Comparison of ENCODE assay signal across 9 cellular contexts in genomic region chr11:2791521-2792375, GRCh38.
A peak's percentile ranks its signal among the peaks of the same experiment; 100 is the strongest.
DNase-seq lines count a peak whose midpoint lies in the region; ATAC-seq and TF ChIP-seq lines count a peak whose summit lies in the region.
"Had no signal": no experiment of that assay in that cellular context is flagged by ENCODE, and none has a peak within 500 bp of the region (broad histone marks: within the 10 kb centered on the region; RNA-seq: fewer than 3 reads in every experiment).

No MANE protein-coding gene starts in this region.

- H3K4me1 Mint-ChIP-seq in H9: peaks cover 11 to 18% of the 10 kb centered on the region in 2 experiments

- peak overlapping the region; percentile 57 for H3K18ac ChIP-seq in H9 (ENCODE audit: insufficient read length, low read depth, low read length)

- no peak overlapping the region for H2BK120ac ChIP-seq in H9 (ENCODE audit: low read depth, low read length, poor library complexity, severe bottlenecking)

- no CpG with 5 or more reads among the region's 71 CpGs for WGBS in H9 (ENCODE audit: extremely low coverage, insufficient read length, low lambda C conversion rate)

- peaks cover 81% of the 10 kb centered on the region for H3K27me3 Mint-ChIP-seq in H9 (ENCODE audit: low read depth)

- H3K14ac ChIP-seq in H9 (ENCODE audit: insufficient read depth, low read length): no peak overlapping the region; the same call in 1 of the 2 replicates

- no peaks in the 10 kb centered on the region for H4K20me1 ChIP-seq in H9 (ENCODE audit: control insufficient read depth, insufficient read depth, insufficient read length)

- no peaks in the 10 kb centered on the region for H3K23me2 ChIP-seq in H9 (ENCODE audit: insufficient read length, low read depth, low read length, poor library complexity, severe bottlenecking)

- H2AK5ac ChIP-seq in H9 (ENCODE audit: insufficient read length, low read length): no peak overlapping the region

- no peaks in the 10 kb centered on the region for H3K4me1 ChIP-seq in H9 (ENCODE audit: insufficient read depth, low read length)

- H3K4ac ChIP-seq in H9 (ENCODE audit: low read depth, low read length): no peak overlapping the region

- peaks cover 0 to 3% of the 10 kb centered on the region in 2 experiments; a peak in 3 of 5 replicates for H3K9me3 Mint-ChIP-seq in H9

- no peak overlapping the region for H2AFZ ChIP-seq in H9 (ENCODE audit: low read length)

- H2BK12ac ChIP-seq in H9 (ENCODE audit: insufficient read length, low read depth, low read length): no peak overlapping the region

- no peak overlapping the region for H4K91ac ChIP-seq in H9 (ENCODE audit: insufficient read length, low read depth, low read length)

- H3K79me1 ChIP-seq in H9 (ENCODE audit: insufficient read depth, low read depth, low read length, poor library complexity, severe bottlenecking): no peaks in the 10 kb centered on the region

- no peak overlapping the region for H3T11ph ChIP-seq in H9 (ENCODE audit: low read length)

- H3K27ac Mint-ChIP-seq in H9: no peak overlapping the region; a peak in 1 of 7 replicates

- no peak overlapping the region for H2BK5ac ChIP-seq in H9 (ENCODE audit: insufficient read length, low read length)

- no peak for TF ChIP-seq CTCF in H9 (conservative IDR thresholded peaks at IDR 0.05)

- H3K23ac ChIP-seq in H9 (ENCODE audit: insufficient read length, low read depth, low read length): no peak overlapping the region

- peak; percentile 36 for DNase-seq in H9
- peak; percentile 50 for DNase-seq in activated naive CD4-positive, alpha-beta T cell treated with anti-CD3 and anti-CD28 coated beads, Interleukin-2, amount 50 U/mL, for 16 hours
- DNase-seq in iPS-NIHi11 (ENCODE audit: low spot score): peak; percentile 70
- peak; percentile 39 for DNase-seq in stimulated activated CD4-positive, alpha-beta T cell treated with anti-CD3 and anti-CD28 coated beads, Interleukin-15, amount 100 ng/mL, for 24 hours
- no peak for DNase-seq in putamen (ENCODE audit: low spot score)
- no peak for DNase-seq in NCI-H1694 treated with DMSO at 0.1 percent for 48 hours (lab: John Stamatoyannopoulos, UW)
- no peak for DNase-seq in GM19238 (ENCODE audit: insufficient read length, low spot score)
- DNase-seq: foreskin melanocyte had no signal

- H3K4me2 ChIP-seq in H9 (ENCODE audit: insufficient read depth, insufficient read length, low read length): no peak overlapping the region

- no peak overlapping the region for H2BK20ac ChIP-seq in H9 (ENCODE audit: low read depth, low read length, poor library complexity, severe bottlenecking)

- ATAC-seq in GM21737 (IDR thresholded peaks at IDR 0.05; ENCODE audit: unreplicated experiment): no peak

- no peak overlapping the region for H4K8ac ChIP-seq in H9 (replicated peaks; ENCODE audit: insufficient read length, low read depth, low read length)

- no peak overlapping the region for H3K27ac ChIP-seq in H9 (ENCODE audit: insufficient read length, low read depth, low read length)

- H3K36me3 Mint-ChIP-seq in H9 (ENCODE audit: insufficient read depth in 1 of 3, low read depth in 3 of 3): peaks cover under 1 to 2% (median 2%) of the 10 kb centered on the region in 3 experiments; a peak in 5 of 7 replicates

- H3K27me3 ChIP-seq in H9 (ENCODE audit: insufficient read depth, low read length): no peaks in the 10 kb centered on the region; the same call in 1 of the 2 replicates

- no peaks in the 10 kb centered on the region for H3K9me3 ChIP-seq in H9 (ENCODE audit: control insufficient read depth, low read depth, low read length)

- no peak overlapping the region for H3K56ac ChIP-seq in H9 (ENCODE audit: insufficient read length, low read depth, low read length)

- no peak overlapping the region for H2BK15ac ChIP-seq in H9 (ENCODE audit: low read depth, low read length)

- no peak overlapping the region for H4K5ac ChIP-seq in H9 (ENCODE audit: insufficient read length, low read depth, low read length)

- no peak overlapping the region for H3K9ac ChIP-seq in H9 (ENCODE audit: extremely low read depth, insufficient read length, low read length)

- H3K4me3 Mint-ChIP-seq in H9: peak overlapping the region in 1 of 2 experiments; percentile 60; a peak in 2 of 5 replicates

- H3K79me2 ChIP-seq in H9 (ENCODE audit: insufficient read depth, low read length): no peaks in the 10 kb centered on the region

Comparison
In these comparisons a context has a peak if more than half of its experiments do, and no peak if none do; other contexts are left out.
1. DNase-seq: peak in H9 (single experiment), activated naive CD4-positive, alpha-beta T cell treated with anti-CD3 and anti-CD28 coated beads, Interleukin-2, amount 50 U/mL, for 16 hours (single experiment), iPS-NIHi11 (single experiment) and stimulated activated CD4-positive, alpha-beta T cell treated with anti-CD3 and anti-CD28 coated beads, Interleukin-15, amount 100 ng/mL, for 24 hours (single experiment); none in putamen (single experiment), NCI-H1694 treated with DMSO at 0.1 percent for 48 hours (single experiment) and GM19238 (single experiment).